ENCODE assay signal across 23 cellular contexts in the genomic region with DNA sequence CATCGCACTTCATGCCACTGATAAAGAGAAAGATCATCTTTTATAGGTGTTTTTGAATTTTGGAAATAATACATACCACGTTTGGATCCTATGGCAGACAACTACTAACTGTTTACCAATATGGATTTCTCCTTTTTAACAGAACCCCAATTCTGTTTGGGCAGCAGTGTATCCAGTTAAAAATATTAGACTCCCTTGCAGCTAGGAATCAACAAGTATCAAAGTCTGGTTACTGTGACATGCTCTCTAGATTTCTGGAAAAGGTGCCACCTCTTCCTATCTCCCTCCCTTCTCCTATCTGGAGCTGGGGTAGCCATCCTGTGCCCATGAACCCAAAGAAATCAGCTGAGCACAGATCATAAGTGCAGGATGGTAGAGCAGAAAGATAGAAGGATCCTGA. TPM values are rescaled to one million over a fixed set of nuclear protein-coding genes. Genes with fewer than 3 reads are reported as not detected.
DNase-seq lines count a peak whose midpoint lies in the region; ATAC-seq and TF ChIP-seq lines count a peak whose summit lies in the region.
"Had no signal": no experiment of that assay in that cellular context is flagged by ENCODE, and none has a peak within 500 bp of the region (broad histone marks: within the 10 kb centered on the region; RNA-seq: fewer than 3 reads in every experiment).

No MANE protein-coding gene starts in this region.

- H2AFZ ChIP-seq in neural progenitor cell (replicated peaks): no peak overlapping the region

- H3K9me3 ChIP-seq in adipocyte (ENCODE audit: control insufficient read depth, low read length) (peaks cover 14% of the 10 kb centered on the region), neural progenitor cell (ENCODE audit: low read depth) (no peaks in the 10 kb centered on the region)
- H3K9me3 ChIP-seq: BE2C had no signal

- DNase-seq in adipocyte (ENCODE audit: low read depth) (no peak), neural progenitor cell (ENCODE audit: low spot score) (no peak)
- no peak for DNase-seq in stimulated activated CD4-positive, alpha-beta T cell treated with anti-CD3 and anti-CD28 coated beads, Interleukin-1b, Interleukin-23, amount 100 ng/mL, for 48 hours
- DNase-seq in stimulated activated CD4-positive, alpha-beta T cell treated with anti-CD3 and anti-CD28 coated beads, Interleukin-4, amount 100 ng/mL, for 4 hours: no peak
- DNase-seq: 8988T; ACHN; BE2C; C1 segment of cervical spinal cord; CD4-positive, alpha-beta memory T cell; CD4-positive, CD25-positive, alpha-beta regulatory T cell; CD8-positive, alpha-beta memory T cell; COR-L47; DMS 273 treated with DMSO at 0.1 percent for 48 hours; DMS153; DMS53; DMS79; DND-41; EL; GDM1 had no signal

- no peaks in the 10 kb centered on the region for H3F3A ChIP-seq in neural progenitor cell (ENCODE audit: low read depth)

- H3K79me2 ChIP-seq in neural progenitor cell (ENCODE audit: low read depth): no peaks in the 10 kb centered on the region

- no peak overlapping the region for H3K4me2 ChIP-seq in neural progenitor cell
- H3K4me2 ChIP-seq: BLaER1 had no signal

- H4K20me1 ChIP-seq in neural progenitor cell (ENCODE audit: low read depth): no peaks in the 10 kb centered on the region
- H4K20me1 ChIP-seq: BLaER1 had no signal

- H3K36me3 Mint-ChIP-seq in neural progenitor cell: peaks cover 4% of the 10 kb centered on the region
- H3K36me3 Mint-ChIP-seq: CD14-positive monocyte; CD4-positive, alpha-beta memory T cell; CD4-positive, CD25-positive, alpha-beta regulatory T cell; CD8-positive, alpha-beta memory T cell had no signal

- no peaks in the 10 kb centered on the region for H3K36me3 ChIP-seq in adipocyte (ENCODE audit: control insufficient read depth, insufficient read depth, low read length, severe bottlenecking)
- no peaks in the 10 kb centered on the region for H3K36me3 ChIP-seq in neural progenitor cell
- H3K36me3 ChIP-seq: BE2C, BLaER1 had no signal

- H3K4me1 ChIP-seq in adipocyte (ENCODE audit: control insufficient read depth, insufficient read depth, low read length) (peaks cover 10% of the 10 kb centered on the region), neural progenitor cell (no peaks in the 10 kb centered on the region)
- H3K4me1 ChIP-seq: BE2C, BLaER1 had no signal

- no peaks in the 10 kb centered on the region for H3K27me3 Mint-ChIP-seq in neural progenitor cell (ENCODE audit: insufficient read depth, low read depth)

- no peak for TF ChIP-seq CTCF in neural progenitor cell (IDR thresholded peaks at IDR 0.05)

- H3K4me3 ChIP-seq in adipocyte (ENCODE audit: low read length) (peak overlapping the region; percentile 3), neural progenitor cell (no peak overlapping the region)
- H3K4me3 ChIP-seq: BLaER1, GM12878 had no signal

- H3K27me3 ChIP-seq in adipocyte (replicated peaks; ENCODE audit: control insufficient read depth, insufficient read depth, low read length) (no peaks in the 10 kb centered on the region), neural progenitor cell (no peaks in the 10 kb centered on the region)
- H3K27me3 ChIP-seq: BE2C, BLaER1 had no signal

- H3K9ac ChIP-seq in adipocyte (ENCODE audit: low read length): no peak overlapping the region
- no peak overlapping the region for H3K9ac ChIP-seq in neural progenitor cell
- H3K9ac ChIP-seq: BLaER1 had no signal

- H3K9me3 Mint-ChIP-seq in neural progenitor cell: peaks cover 27% of the 10 kb centered on the region

- no peak overlapping the region for H3K27ac Mint-ChIP-seq in neural progenitor cell
- H3K27ac Mint-ChIP-seq: CD14-positive monocyte; CD4-positive, alpha-beta memory T cell; CD4-positive, CD25-positive, alpha-beta regulatory T cell; CD8-positive, alpha-beta memory T cell had no signal

- no peaks in the 10 kb centered on the region for H3K4me1 Mint-ChIP-seq in neural progenitor cell
- H3K4me1 Mint-ChIP-seq: CD14-positive monocyte; CD4-positive, alpha-beta memory T cell; CD4-positive, CD25-positive, alpha-beta regulatory T cell; CD8-positive, alpha-beta memory T cell had no signal

- H3K4me3 Mint-ChIP-seq in neural progenitor cell: peak overlapping the region; percentile 24
- H3K4me3 Mint-ChIP-seq: CD4-positive, alpha-beta memory T cell; CD4-positive, CD25-positive, alpha-beta regulatory T cell; CD8-positive, alpha-beta memory T cell had no signal

- ATAC-seq in HG02938 (IDR thresholded peaks at IDR 0.05; ENCODE audit: unreplicated experiment): no peak
- ATAC-seq: GM12878 had no signal

- no peak overlapping the region for H3K27ac ChIP-seq in neural progenitor cell
- H3K27ac ChIP-seq: BLaER1 had no signal

RNA-seq across cellular contexts. Expression of gene DTNBP1, which starts 54.1 kb away (rescaled TPM):
- total RNA-seq in neural progenitor cell (ENCODE audit: low replicate concordance): 4.5 and 6.0 TPM in 2 replicates
